32 cellular contexts compared by ENCODE assay signal in genomic region chr5:28549588-28549987, GRCh38.
"Had no signal": no experiment of that assay in that cellular context is flagged by ENCODE, and none has a peak within 500 bp of the region (broad histone marks: within the 10 kb centered on the region; RNA-seq: fewer than 3 reads in every experiment).

No MANE protein-coding gene starts in this region.

- H3K4me1 ChIP-seq: adrenal gland, ascending aorta, body of pancreas, breast epithelium had no signal

- H3K36me3 ChIP-seq: adrenal gland, ascending aorta, brain microvascular endothelial cell, breast epithelium, cardiac muscle cell had no signal

- H3K9me3 ChIP-seq: adrenal gland, ascending aorta, body of pancreas had no signal

- H3K27ac ChIP-seq: adrenal gland, ascending aorta, body of pancreas, breast epithelium, cardiac muscle cell had no signal

- H3K27me3 ChIP-seq: adrenal gland, ascending aorta, body of pancreas, brain microvascular endothelial cell, breast epithelium, cardiac muscle cell had no signal

- H3K4me3 ChIP-seq: adrenal gland, ascending aorta, body of pancreas, breast epithelium, cardiac muscle cell had no signal

- ATAC-seq: activated naive CD4-positive, alpha-beta T cell treated with anti-CD3 and anti-CD28 coated beads, Interleukin-2, amount 50 U/mL, for 72 hours; activated naive CD8-positive, alpha-beta T cell treated with anti-CD3 and anti-CD28 coated beads, Interleukin-2, amount 50 U/mL, for 24 hours; activated T-cell treated with anti-CD3 and anti-CD28 coated beads, Interleukin-2, amount 50 U/mL, for 4 hours; activated T-cell treated with anti-CD3 and anti-CD28 coated beads, Interleukin-2, amount 50 U/mL, for 72 hours; activated T-helper 17 cell treated with anti-CD3 and anti-CD28 coated beads, Interleukin-2, amount 50 U/mL, for 72 hours; body of pancreas had no signal

- DNase-seq: activated effector memory CD4-positive, alpha-beta T cell treated with anti-CD3 and anti-CD28 coated beads, Interleukin-2, amount 50 U/mL, for 16 hours; activated effector memory CD4-positive, alpha-beta T cell treated with Interleukin-2 at 50 U/mL for 16 hours; activated gamma-delta T cell; activated gamma-delta T cell treated with Interleukin-2 at 50 U/mL for 16 hours; activated naive CD4-positive, alpha-beta T cell; activated naive CD4-positive, alpha-beta T cell treated with anti-CD3 and anti-CD28 coated beads for 36 hours; activated naive CD4-positive, alpha-beta T cell treated with anti-CD3 and anti-CD28 coated beads, Interleukin-2, amount 10 ng/mL, durations not matched to agents 7 days and 5 days; activated naive CD4-positive, alpha-beta T cell treated with anti-CD3 and anti-CD28 coated beads, Interleukin-2, amount 50 U/mL, for 16 hours; activated naive CD4-positive, alpha-beta T cell treated with Interleukin-2 at 50 U/mL for 16 hours; activated naive CD8-positive, alpha-beta T cell treated with anti-CD3 and anti-CD28 coated beads for 36 hours; activated naive CD8-positive, alpha-beta T cell treated with anti-CD3 and anti-CD28 coated beads, Interleukin-2, amount 10 ng/mL, durations not matched to agents 7 days and 5 days; activated naive CD8-positive, alpha-beta T cell treated with anti-CD3 and anti-CD28 coated beads, Interleukin-2, amount 50 U/mL, for 24 hours; activated T-cell treated with anti-CD3 and anti-CD28 coated beads, Interleukin-2, amount 50 U/mL, for 1 hour; activated T-cell treated with anti-CD3 and anti-CD28 coated beads, Interleukin-2, amount 50 U/mL, for 24 hours; activated T-cell treated with anti-CD3 and anti-CD28 coated beads, Interleukin-2, amount 50 U/mL, for 4 hours; activated T-cell treated with anti-CD3 and anti-CD28 coated beads, Interleukin-2, amount 50 U/mL, for 48 hours; activated T-cell treated with anti-CD3 and anti-CD28 coated beads, Interleukin-2, amount 50 U/mL, for 72 hours; adrenal gland; amniotic stem cell; amygdala; anterior cingulate cortex; aorta; body of pancreas; caudate nucleus; central memory CD4-positive, alpha-beta T cell; cerebellar nuclear complex had no signal
